Comparison of ENCODE assay signal across 17 cellular contexts in the genomic region with DNA sequence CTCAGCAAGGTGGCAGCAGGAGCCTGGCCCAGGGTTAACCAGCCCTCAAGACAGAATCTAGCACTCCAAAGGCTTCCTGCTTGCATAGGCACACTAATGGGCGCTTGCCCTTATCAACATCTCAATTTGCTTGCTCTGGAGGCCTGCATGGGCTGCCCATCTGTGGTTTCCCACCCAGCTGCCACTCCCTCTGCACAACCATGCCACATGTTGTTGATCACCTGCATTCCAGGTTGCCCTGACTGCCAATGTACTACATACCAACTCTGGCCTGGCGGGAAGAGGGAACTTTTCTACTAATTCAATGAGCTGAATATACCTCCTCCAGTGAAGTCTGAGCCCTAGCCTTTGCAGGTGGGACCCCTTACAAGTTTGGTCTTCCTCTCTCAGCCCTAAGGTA.
"Had no signal": no experiment of that assay in that cellular context is flagged by ENCODE, and none has a peak within 500 bp of the region (broad histone marks: within the 10 kb centered on the region; RNA-seq: fewer than 3 reads in every experiment).

No MANE protein-coding gene starts in this region.

- H3K27me3 ChIP-seq: adrenal gland, breast epithelium had no signal

- ATAC-seq: natural killer cell treated with Interleukin-12 subunit alpha and Interleukin-12 subunit beta and Interleukin-15 and Interleukin-18, amount 100 ng/mL, for 72 hours; sciatic nerve; stimulated activated effector memory CD8-positive, alpha-beta T cell treated with anti-CD3 and anti-CD28 coated beads, Interleukin-12 subunit alpha, Interleukin-12 subunit beta, amount 100 ng/mL, for 72 hours had no signal

- H3K4me3 Mint-ChIP-seq: natural killer cell treated with Interleukin-12 subunit alpha and Interleukin-12 subunit beta and Interleukin-15 and Interleukin-18, amount 100 ng/mL, for 72 hours; stimulated activated effector memory CD8-positive, alpha-beta T cell treated with anti-CD3 and anti-CD28 coated beads, Interleukin-12 subunit alpha, Interleukin-12 subunit beta, amount 100 ng/mL, for 72 hours; T-helper 2 cell treated with Interferon-gamma antibody and Interleukin-4, amounts not matched to agents 5 μg/mL and 100 μg/mL, for 36 hours had no signal

- H3K27ac ChIP-seq: adrenal gland, breast epithelium, coronary artery, parathyroid adenoma, thoracic aorta had no signal

- H3K9me3 Mint-ChIP-seq: natural killer cell treated with Interleukin-12 subunit alpha and Interleukin-12 subunit beta and Interleukin-15 and Interleukin-18, amount 100 ng/mL, for 72 hours; stimulated activated effector memory CD8-positive, alpha-beta T cell treated with anti-CD3 and anti-CD28 coated beads, Interleukin-12 subunit alpha, Interleukin-12 subunit beta, amount 100 ng/mL, for 72 hours; T-helper 2 cell treated with Interferon-gamma antibody and Interleukin-4, amounts not matched to agents 5 μg/mL and 100 μg/mL, for 36 hours had no signal

- H3K27me3 Mint-ChIP-seq: natural killer cell treated with Interleukin-12 subunit alpha and Interleukin-12 subunit beta and Interleukin-15 and Interleukin-18, amount 100 ng/mL, for 72 hours had no signal

- H2AFZ ChIP-seq: parathyroid adenoma had no signal

- DNase-seq: activated CD8-positive, alpha-beta memory T cell treated with anti-CD3 and anti-CD28 coated beads for 24 hours; activated CD8-positive, alpha-beta memory T cell treated with anti-CD3 and anti-CD28 coated beads, Interleukin-2, amount 50 U/mL, for 48 hours; activated effector memory CD4-positive, alpha-beta T cell treated with Interleukin-2 at 50 U/mL for 16 hours; activated naive CD4-positive, alpha-beta T cell treated with anti-CD3 and anti-CD28 coated beads, Interleukin-2, amount 50 U/mL, for 16 hours; activated T-cell treated with anti-CD3 and anti-CD28 coated beads, Interleukin-2, amount 50 U/mL, for 48 hours; adrenal gland; erythroblast; head of caudate nucleus; stimulated activated CD4-positive, alpha-beta T cell treated with anti-CD3 and anti-CD28 coated beads, Interleukin-4, amount 100 ng/mL, for 24 hours had no signal

- H3K36me3 ChIP-seq: breast epithelium had no signal

- H3K9me3 ChIP-seq: adrenal gland, breast epithelium, thoracic aorta had no signal

- H3K4me1 ChIP-seq: breast epithelium, parathyroid adenoma had no signal

- H3K4me3 ChIP-seq: adrenal gland, breast epithelium, coronary artery had no signal

- H3K27ac Mint-ChIP-seq: natural killer cell treated with Interleukin-12 subunit alpha and Interleukin-12 subunit beta and Interleukin-15 and Interleukin-18, amount 100 ng/mL, for 72 hours; stimulated activated effector memory CD8-positive, alpha-beta T cell treated with anti-CD3 and anti-CD28 coated beads, Interleukin-12 subunit alpha, Interleukin-12 subunit beta, amount 100 ng/mL, for 72 hours; T-helper 2 cell treated with Interferon-gamma antibody and Interleukin-4, amounts not matched to agents 5 μg/mL and 100 μg/mL, for 36 hours had no signal
